Comparison of ENCODE assay signal across 1 cellular context in the genomic region with DNA sequence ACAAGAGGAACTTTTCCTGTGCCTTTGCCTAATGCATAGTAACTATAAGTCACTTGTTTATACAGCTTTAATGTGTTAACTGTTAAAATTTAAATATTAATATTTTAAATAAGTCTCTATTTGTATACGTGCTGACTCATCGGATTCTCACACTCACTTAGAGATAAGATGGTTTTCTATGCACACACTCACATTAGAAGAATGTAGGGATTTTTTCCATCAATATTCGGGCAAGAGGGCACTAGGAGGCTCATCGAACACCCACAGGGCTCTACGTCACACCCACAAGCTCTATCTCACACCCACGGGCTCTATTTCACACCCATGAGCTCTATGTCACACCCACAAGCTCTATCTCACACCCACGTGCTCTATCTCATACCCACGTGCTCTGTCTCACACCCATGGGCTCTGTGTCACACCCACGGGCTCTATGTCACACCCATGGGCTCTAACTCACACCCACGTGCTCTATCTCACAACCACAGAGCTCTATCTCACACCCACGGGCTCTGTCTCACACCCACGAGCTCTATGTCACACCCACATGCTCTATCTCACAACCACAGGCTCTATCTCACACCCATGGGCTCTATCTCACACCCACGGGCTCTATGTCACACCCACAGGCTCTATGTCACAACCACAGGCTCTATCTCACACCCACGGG.
TF ChIP-seq lines count a peak whose summit lies in the region.

No MANE protein-coding gene starts in this region.

TF ChIP-seq in HEK293, 187 proteins besides CTCF, POLR2A, EP300 and RAD21 (continued from another document):
- no peak for TF ChIP-seq ZNF311 (tag by site-specific recombination; IDR thresholded peaks at IDR 0.05; ENCODE audit: borderline replicate concordance)
- peak; percentile 53; the same call in 1 of the 2 replicates for TF ChIP-seq ZBTB6 (tag by site-specific recombination; IDR thresholded peaks at IDR 0.05)
